Comparison of ENCODE assay signal across 24 cellular contexts in the genomic region with DNA sequence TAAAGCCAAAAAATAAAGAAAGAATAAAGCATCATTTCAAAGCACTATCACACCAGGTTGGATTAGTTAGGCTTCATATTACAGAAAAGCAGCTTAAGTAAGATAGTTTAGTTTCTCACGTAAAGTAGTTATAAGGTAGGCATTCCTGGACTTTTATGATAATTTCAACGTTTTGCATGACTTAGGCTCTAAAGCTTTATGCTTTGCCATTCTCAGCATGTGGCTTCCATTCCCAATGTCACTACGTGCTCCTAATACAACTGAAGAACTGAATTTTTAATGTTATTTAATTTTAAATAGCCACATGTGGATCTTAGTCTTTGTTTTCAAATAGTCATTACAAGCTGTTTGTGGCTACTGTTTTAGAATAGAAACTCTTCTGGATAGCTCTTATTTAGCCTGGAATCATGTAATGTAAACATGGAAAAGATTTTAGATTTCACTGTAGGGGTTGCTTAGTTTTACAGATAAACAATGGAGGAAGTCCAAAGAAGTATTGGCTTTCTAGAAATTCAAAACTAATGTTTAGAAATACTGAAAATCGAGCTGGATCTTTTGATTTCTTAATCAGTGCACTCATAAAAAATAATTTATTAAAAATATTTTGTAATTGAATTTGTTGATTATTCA.
DNase-seq lines count a peak whose midpoint lies in the region; ATAC-seq and TF ChIP-seq lines count a peak whose summit lies in the region.
"Had no signal": no experiment of that assay in that cellular context is flagged by ENCODE, and none has a peak within 500 bp of the region (broad histone marks: within the 10 kb centered on the region; RNA-seq: fewer than 3 reads in every experiment).

No MANE protein-coding gene starts in this region.

- H2BK15ac ChIP-seq in H9 (ENCODE audit: low read depth, low read length), result no peak overlapping the region
- H2BK15ac ChIP-seq in mesenchymal stem cell (ENCODE audit: low read depth, poor library complexity, severe bottlenecking), result no peak overlapping the region

- no peaks in the 10 kb centered on the region for H4K20me1 ChIP-seq in H9 (ENCODE audit: control insufficient read depth, insufficient read depth, insufficient read length)

- H3K36me3 ChIP-seq in HUES6 (ENCODE audit: control insufficient read depth, insufficient read depth, low read length), result no peaks in the 10 kb centered on the region
- no peaks in the 10 kb centered on the region for H3K36me3 ChIP-seq in mesenchymal stem cell (ENCODE audit: control insufficient read depth in 1 of 2, insufficient read depth in 2 of 2, low read depth in 1 of 2, low read length in 2 of 2)
- H3K36me3 ChIP-seq in trophoblast cell (ENCODE audit: control insufficient read depth in 1 of 2, insufficient read depth in 2 of 2, low read length in 2 of 2), result no peaks in the 10 kb centered on the region
- H3K36me3 ChIP-seq: SJSA1 had no signal

- H2BK12ac ChIP-seq in H9 (ENCODE audit: insufficient read length, low read depth, low read length) (no peak overlapping the region), mesenchymal stem cell (ENCODE audit: low read length in 2 of 2) (no peak overlapping the region), trophoblast cell (ENCODE audit: low read length) (no peak overlapping the region)

- no peaks in the 10 kb centered on the region for H3K79me1 ChIP-seq in H9 (ENCODE audit: insufficient read depth, low read depth, low read length, poor library complexity, severe bottlenecking)
- no peaks in the 10 kb centered on the region for H3K79me1 ChIP-seq in mesenchymal stem cell (replicated peaks; ENCODE audit: low read length, poor library complexity, severe bottlenecking)
- no peaks in the 10 kb centered on the region for H3K79me1 ChIP-seq in trophoblast cell (ENCODE audit: low read length)

- no peak overlapping the region for H2BK20ac ChIP-seq in H9 (ENCODE audit: low read depth, low read length, poor library complexity, severe bottlenecking)

- no peak overlapping the region for H3K56ac ChIP-seq in H9 (ENCODE audit: insufficient read length, low read depth, low read length)

- H3K79me2 ChIP-seq in H9 (ENCODE audit: insufficient read depth, low read length) (no peaks in the 10 kb centered on the region), trophoblast cell (ENCODE audit: control insufficient read depth, insufficient read depth, low read length, poor library complexity) (no peaks in the 10 kb centered on the region)

- no peak overlapping the region for H3K18ac ChIP-seq in H9 (ENCODE audit: insufficient read length, low read depth, low read length)
- no peak overlapping the region for H3K18ac ChIP-seq in mesenchymal stem cell (ENCODE audit: low read depth in 1 of 2, low read length in 2 of 2)
- H3K18ac ChIP-seq in trophoblast cell (ENCODE audit: low read length), result no peak overlapping the region

- no peak overlapping the region for H3K14ac ChIP-seq in H9 (ENCODE audit: insufficient read depth, low read length)
- H3K14ac ChIP-seq in mesenchymal stem cell (ENCODE audit: low read length in 2 of 2), result no peak overlapping the region
- no peak overlapping the region for H3K14ac ChIP-seq in trophoblast cell (ENCODE audit: low read length)

- H3K27ac Mint-ChIP-seq in H9, result peak overlapping the region; percentile 21 to 89 (median 71); a peak in 6 of 7 replicates
- H3K27ac Mint-ChIP-seq: CD4-positive, alpha-beta memory T cell had no signal

- H4K12ac ChIP-seq in trophoblast cell (ENCODE audit: low read depth, low read length), result no peak overlapping the region

- H2BK5ac ChIP-seq in H9 (ENCODE audit: insufficient read length, low read length) (no peak overlapping the region), mesenchymal stem cell (ENCODE audit: low read depth, low read length, poor library complexity, severe bottlenecking) (no peak overlapping the region), trophoblast cell (ENCODE audit: low read depth, low read length, poor library complexity) (no peak overlapping the region)

- H3K4me2 ChIP-seq in H9 (ENCODE audit: insufficient read depth, insufficient read length, low read length) (peak overlapping the region; percentile 66), mesenchymal stem cell (ENCODE audit: low read length, poor library complexity, severe bottlenecking) (no peak overlapping the region), trophoblast cell (ENCODE audit: low read length) (no peak overlapping the region)
- H3K4me2 ChIP-seq: A549, PC-9 had no signal

- peaks cover 47 to 57% of the 10 kb centered on the region in 2 experiments for H3K4me1 Mint-ChIP-seq in H9
- H3K4me1 Mint-ChIP-seq: CD4-positive, alpha-beta memory T cell had no signal

- H4K91ac ChIP-seq in H9 (ENCODE audit: insufficient read length, low read depth, low read length), result no peak overlapping the region
- H4K91ac ChIP-seq in mesenchymal stem cell (ENCODE audit: low read length), result no peak overlapping the region
- no peak overlapping the region for H4K91ac ChIP-seq in trophoblast cell (ENCODE audit: low read depth, low read length)

- H3K36me3 Mint-ChIP-seq in H9 (ENCODE audit: insufficient read depth in 1 of 3, low read depth in 3 of 3), result peaks cover 0 to 18% (median 6%) of the 10 kb centered on the region in 3 experiments; a peak in 4 of 7 replicates
- H3K36me3 Mint-ChIP-seq: CD4-positive, alpha-beta memory T cell had no signal

- no peak overlapping the region for H3T11ph ChIP-seq in H9 (ENCODE audit: low read length)

- no peak overlapping the region for H4K5ac ChIP-seq in H9 (ENCODE audit: insufficient read length, low read depth, low read length)

- H2AFZ ChIP-seq in H9 (ENCODE audit: low read length) (no peak overlapping the region), mesenchymal stem cell (ENCODE audit: low read depth, low read length) (no peak overlapping the region), trophoblast cell (ENCODE audit: insufficient read depth, low read length, poor library complexity) (no peak overlapping the region)
- H2AFZ ChIP-seq: PC-9 had no signal

- H3K9me3 Mint-ChIP-seq in H9, result peaks cover 17 to 56% of the 10 kb centered on the region in 2 experiments

- H3K23ac ChIP-seq in H9 (ENCODE audit: insufficient read length, low read depth, low read length), result no peak overlapping the region
- no peak overlapping the region for H3K23ac ChIP-seq in mesenchymal stem cell (ENCODE audit: low read length in 2 of 2)
- no peak overlapping the region for H3K23ac ChIP-seq in trophoblast cell (ENCODE audit: low read length)

- H3K9ac ChIP-seq in H9 (ENCODE audit: extremely low read depth, insufficient read length, low read length) (no peak overlapping the region), HUES6 (ENCODE audit: low read length) (no peak overlapping the region), mesenchymal stem cell (ENCODE audit: low read length) (no peak overlapping the region), trophoblast cell (ENCODE audit: low read length) (no peak overlapping the region)

- no peak overlapping the region for H2AK5ac ChIP-seq in H9 (ENCODE audit: insufficient read length, low read length)
- H2AK5ac ChIP-seq in mesenchymal stem cell (ENCODE audit: low read length, severe bottlenecking), result no peak overlapping the region
- H2AK5ac ChIP-seq in trophoblast cell (ENCODE audit: low read length), result no peak overlapping the region

- H3K23me2 ChIP-seq in H9 (ENCODE audit: insufficient read length, low read depth, low read length, poor library complexity, severe bottlenecking), result no peaks in the 10 kb centered on the region

- no peak overlapping the region for H2BK120ac ChIP-seq in H9 (ENCODE audit: low read depth, low read length, poor library complexity, severe bottlenecking)
- no peak overlapping the region for H2BK120ac ChIP-seq in mesenchymal stem cell (ENCODE audit: low read depth, low read length)
- no peak overlapping the region for H2BK120ac ChIP-seq in trophoblast cell (ENCODE audit: insufficient read depth, low read length, poor library complexity)

- H4K8ac ChIP-seq in H9 (replicated peaks; ENCODE audit: insufficient read length, low read depth, low read length) (no peak overlapping the region), mesenchymal stem cell (ENCODE audit: low read length) (no peak overlapping the region), trophoblast cell (ENCODE audit: low read depth, low read length) (no peak overlapping the region)

- H3K4me3 ChIP-seq in HUES6 (ENCODE audit: low read depth, low read length) (no peak overlapping the region), mesenchymal stem cell (ENCODE audit: insufficient read depth in 1 of 2, low read depth in 1 of 2, low read length in 2 of 2) (no peak overlapping the region), trophoblast cell (ENCODE audit: low read depth, low read length) (no peak overlapping the region)
- H3K4me3 ChIP-seq: A549, GM12878, PC-9, SJSA1 had no signal

- no peak overlapping the region for H3K4ac ChIP-seq in H9 (ENCODE audit: low read depth, low read length)
- no peak overlapping the region for H3K4ac ChIP-seq in mesenchymal stem cell (ENCODE audit: low read depth in 1 of 2, low read length in 2 of 2)
- no peak overlapping the region for H3K4ac ChIP-seq in trophoblast cell (ENCODE audit: low read depth, low read length)

- H3K27me3 ChIP-seq in H9 (ENCODE audit: insufficient read depth, low read length), result no peaks in the 10 kb centered on the region
- peaks cover 5% of the 10 kb centered on the region; the same call in 1 of the 2 replicates for H3K27me3 ChIP-seq in HUES6 (ENCODE audit: control insufficient read depth, insufficient read depth, low read length)
- H3K27me3 ChIP-seq in mesenchymal stem cell (ENCODE audit: control insufficient read depth in 1 of 2, insufficient read depth in 1 of 2, low read length in 2 of 2), result no peaks in the 10 kb centered on the region
- no peaks in the 10 kb centered on the region for H3K27me3 ChIP-seq in trophoblast cell (ENCODE audit: insufficient read depth, low read length)
- H3K27me3 ChIP-seq: SJSA1 had no signal

- H3K4me1 ChIP-seq in H9 (ENCODE audit: insufficient read depth, low read length), result peaks cover 2% of the 10 kb centered on the region; the same call in 1 of the 2 replicates
- peaks cover 19% of the 10 kb centered on the region for H3K4me1 ChIP-seq in HUES6 (ENCODE audit: control insufficient read depth, insufficient read depth, low read length)
- no peaks in the 10 kb centered on the region for H3K4me1 ChIP-seq in mesenchymal stem cell (ENCODE audit: control insufficient read depth, insufficient read depth, low read depth, low read length)
- H3K4me1 ChIP-seq in trophoblast cell (ENCODE audit: control insufficient read depth in 1 of 2, insufficient read depth in 2 of 2, low read length in 2 of 2), result no peaks in the 10 kb centered on the region
- H3K4me1 ChIP-seq: A549, SJSA1 had no signal

- no peaks in the 10 kb centered on the region for H3K9me3 ChIP-seq in H9 (ENCODE audit: control insufficient read depth, low read depth, low read length)
- peaks cover 5% of the 10 kb centered on the region; the same call in 1 of the 2 replicates for H3K9me3 ChIP-seq in HUES6 (ENCODE audit: control insufficient read depth, insufficient read depth, low read depth, low read length)
- H3K9me3 ChIP-seq in mesenchymal stem cell (ENCODE audit: control insufficient read depth, low read length), result no peaks in the 10 kb centered on the region
- no peaks in the 10 kb centered on the region for H3K9me3 ChIP-seq in trophoblast cell (ENCODE audit: insufficient read depth, low read depth, low read length)
- H3K9me3 ChIP-seq: A549, SJSA1 had no signal

- peaks cover 4% of the 10 kb centered on the region for H3K27me3 Mint-ChIP-seq in H9 (ENCODE audit: low read depth)
- H3K27me3 Mint-ChIP-seq: CD4-positive, alpha-beta memory T cell had no signal

- no peak overlapping the region for H3K4me3 Mint-ChIP-seq in H9
- H3K4me3 Mint-ChIP-seq: CD4-positive, alpha-beta memory T cell had no signal

- H3K27ac ChIP-seq in H9 (ENCODE audit: insufficient read length, low read depth, low read length), result no peak overlapping the region
- H3K27ac ChIP-seq in HUES6 (ENCODE audit: low read depth, low read length), result 0 out of 2 replicates have a peak overlapping the region, but pooled peaks have one; percentile 26
- no peak overlapping the region for H3K27ac ChIP-seq in mesenchymal stem cell (ENCODE audit: low read length, poor library complexity, severe bottlenecking)
- H3K27ac ChIP-seq in trophoblast cell (ENCODE audit: low read depth, low read length), result no peak overlapping the region
- H3K27ac ChIP-seq: A549, PC-9, SJSA1 had no signal

- no peak for ATAC-seq in omental fat pad (ENCODE audit: low FRiP score)
- ATAC-seq in GM21723 (IDR thresholded peaks at IDR 0.05; ENCODE audit: unreplicated experiment), result no peak
- ATAC-seq: A549, GM12878 had no signal

- no CpG with 5 or more reads among the region's 4 CpGs for WGBS in H9 (ENCODE audit: extremely low coverage, insufficient read length, low lambda C conversion rate)
- WGBS in mesenchymal stem cell, result no CpG with 5 or more reads among the region's 4 CpGs
- WGBS in trophoblast cell (ENCODE audit: extremely low coverage, insufficient coverage, insufficient read length), result no CpG with 5 or more reads among the region's 4 CpGs

- TF ChIP-seq CTCF in H9 (conservative IDR thresholded peaks at IDR 0.05) (no peak), omental fat pad (IDR thresholded peaks at IDR 0.05) (no peak)

- no peak for DNase-seq in H9
- peak; percentile 50 for DNase-seq in fibroblast of gingiva (ENCODE audit: low read depth)
- peak; percentile 13 for DNase-seq in mesenchymal stem cell
- DNase-seq in omental fat pad (ENCODE audit: low spot score), result no peak
- DNase-seq in trophoblast cell, result no peak
- DNase-seq: C1 segment of cervical spinal cord; CD4-positive, alpha-beta memory T cell; COR-L47; KBM-7; MV-4-11; NCI-H1105; NCI-H1436 treated with DMSO at 0.1 percent for 48 hours; NCI-H2029; NCI-H446; NCI-H526; NCI-H82; NK-92 treated with Interleukin-12 subunit alpha and Interleukin-12 subunit beta, amount 100 ng/mL, for 24 hours; PC-9; Right ventricle myocardium superior had no signal

Comparison
In these comparisons a context has a peak if more than half of its experiments do, and no peak if none do; other contexts are left out.
1. DNase-seq: peak in fibroblast of gingiva (single experiment) and mesenchymal stem cell (single experiment); none in H9 (single experiment), omental fat pad (single experiment) and trophoblast cell (0 of 2).